8 cellular contexts compared by ENCODE assay signal in the genomic region with DNA sequence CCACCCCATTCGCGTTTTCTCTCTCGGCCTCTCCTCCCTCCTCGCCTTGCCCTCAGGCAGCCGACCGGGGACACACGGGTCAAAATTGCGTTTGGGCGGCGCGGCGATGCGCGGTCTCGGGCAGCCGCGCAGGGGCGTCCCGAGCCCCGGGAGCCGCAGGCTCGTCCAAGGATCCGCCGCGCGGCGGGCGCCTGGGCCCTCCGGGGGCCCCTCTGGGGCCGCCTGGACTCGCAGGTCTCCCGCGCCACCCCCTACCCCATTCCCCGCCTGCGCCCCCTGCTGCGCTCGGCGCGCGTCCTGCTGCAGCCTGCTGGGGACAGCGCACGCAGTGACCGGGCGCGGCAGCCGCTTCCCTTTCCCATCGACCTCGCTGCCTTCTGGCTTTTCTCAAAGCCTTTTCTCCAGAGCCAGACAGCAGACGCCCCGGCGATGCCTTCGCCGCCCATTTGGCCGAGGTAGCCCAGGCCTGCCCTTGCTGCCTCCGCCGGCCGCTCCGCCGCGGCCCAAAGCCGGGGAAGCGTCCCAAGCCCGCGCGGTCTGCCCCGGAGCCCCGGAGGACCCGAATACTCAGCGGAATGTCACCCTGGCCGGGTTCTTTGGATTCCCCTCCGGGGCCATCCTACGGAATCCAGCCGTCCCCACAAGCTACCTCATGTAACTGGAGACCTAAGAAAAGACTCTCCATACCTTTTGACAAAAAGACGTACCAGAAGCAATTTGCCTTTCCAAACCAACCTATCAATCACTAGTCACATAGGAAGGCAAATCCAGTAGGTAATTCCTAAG. TPM values are rescaled to one million over a fixed set of nuclear protein-coding genes. Genes with fewer than 3 reads are reported as not detected.
DNase-seq lines count a peak whose midpoint lies in the region; ATAC-seq lines count a peak whose summit lies in the region.

No MANE protein-coding gene starts in this region.

- H3K4me1 Mint-ChIP-seq in effector memory CD8-positive, alpha-beta T cell (ENCODE audit: low read depth in 2 of 2): peaks cover 5 to 11% of the 10 kb centered on the region in 2 donors
- peaks cover 5 to 18% (median 16%) of the 10 kb centered on the region in 3 donors for H3K4me1 Mint-ChIP-seq in naive B cell

- H3K36me3 Mint-ChIP-seq in effector memory CD8-positive, alpha-beta T cell (ENCODE audit: insufficient read depth): no peaks in the 10 kb centered on the region
- no peaks in the 10 kb centered on the region for H3K36me3 Mint-ChIP-seq in naive B cell

- H3K27ac Mint-ChIP-seq in effector memory CD8-positive, alpha-beta T cell: no peak overlapping the region
- H3K27ac Mint-ChIP-seq in naive B cell: no peak overlapping the region

- no peak for ATAC-seq in effector memory CD8-positive, alpha-beta T cell (replicated peaks)
- ATAC-seq in naive B cell (ENCODE audit: low read depth in 2 of 2) (no peak), GM18870 (IDR thresholded peaks at IDR 0.05; ENCODE audit: unreplicated experiment) (no peak)

- H3K4me3 Mint-ChIP-seq in effector memory CD8-positive, alpha-beta T cell: peak overlapping the region; percentile 59 to 64
- peak overlapping the region in 6 of 8 donors; percentile 10 to 75 (median 54) for H3K4me3 Mint-ChIP-seq in naive B cell

- H3K27me3 Mint-ChIP-seq in effector memory CD8-positive, alpha-beta T cell: peaks cover 59 to 83% of the 10 kb centered on the region in 2 donors
- peaks cover 72 to 82% (median 81%) of the 10 kb centered on the region in 3 donors for H3K27me3 Mint-ChIP-seq in naive B cell

- peaks cover 0 to 4% of the 10 kb centered on the region in 2 donors for H3K9me3 Mint-ChIP-seq in effector memory CD8-positive, alpha-beta T cell
- peaks cover 0 to 4% (median 0%) of the 10 kb centered on the region in 7 donors for H3K9me3 Mint-ChIP-seq in naive B cell

- DNase-seq in stimulated activated CD4-positive, alpha-beta T cell treated with anti-CD3 and anti-CD28 coated beads, Interleukin-15, amount 100 ng/mL, for 24 hours: peak; percentile 12
- no peak for DNase-seq in stimulated activated CD4-positive, alpha-beta T cell treated with anti-CD3 and anti-CD28 coated beads, Interleukin-4, amount 100 ng/mL, for 1 hour
- DNase-seq in effector memory CD8-positive, alpha-beta T cell: no peak
- DNase-seq in naive B cell (no peak), NCI-H345 (lab: John Stamatoyannopoulos, UW) (no peak), T1000 (lab: John Stamatoyannopoulos, UW) (no peak)
- no peak for DNase-seq in activated naive CD4-positive, alpha-beta T cell treated with anti-CD3 and anti-CD28 coated beads, Interleukin-2, amount 50 U/mL, for 16 hours

RNA-seq across cellular contexts. Expression of gene POU4F2, which starts 16.5 kb away (rescaled TPM):
- polyA plus RNA-seq in naive B cell (ENCODE audit: low read depth in 6 of 6): not detected
